Comparison of ENCODE assay signal across 28 cellular contexts in genomic region chr9:228929-229695, GRCh38. TPM values are rescaled to one million over a fixed set of nuclear protein-coding genes. Genes with fewer than 3 reads are reported as not detected.
"Had no signal": no experiment of that assay in that cellular context is flagged by ENCODE, and none has a peak within 500 bp of the region (broad histone marks: within the 10 kb centered on the region; RNA-seq: fewer than 3 reads in every experiment).

No MANE protein-coding gene starts in this region.

- H3K9me3 ChIP-seq: right lobe of liver, suprapubic skin had no signal

- H3K4me1 ChIP-seq: right lobe of liver, suprapubic skin, tibial artery had no signal

- H3K4me3 ChIP-seq: right lobe of liver, suprapubic skin, tibial artery, upper lobe of right lung had no signal

- FAIRE-seq: endothelial cell of umbilical vein, keratinocyte, TTC549 had no signal

- H3K4me3 Mint-ChIP-seq: activated naive CD4-positive, alpha-beta T cell treated with anti-CD3 and anti-CD28 coated beads, Interleukin-2, amount 10 ng/mL, durations not matched to agents 7 days and 5 days; activated T-helper 1 cell treated with anti-CD3 and anti-CD28 coated beads, Interleukin-12 subunit alpha, Interleukin-12 subunit beta, Interleukin-2, Interleukin-4 antibody, amounts not matched to agents 30 ng/mL and 10 ng/mL and 1 ng/mL, durations not matched to agents 14 hours and 24 hours and 36 hours; effector memory CD8-positive, alpha-beta T cell; nephron; stimulated activated memory B cell treated with anti-CD40 and anti-IgM and Interleukin-4, amounts not matched to agents 10 μg/mL and 1 μg/mL and 100 μg/mL, for 72 hours had no signal

- DNase-seq: activated CD4-positive, alpha-beta T cell treated with anti-CD3 and anti-CD28 coated beads, Interleukin-2, amount 50 U/mL, for 4 hours; activated CD4-positive, CD25-positive, alpha-beta regulatory T cell treated with anti-CD3 and anti-CD28 coated beads, Interleukin-2, amount 50 U/mL, for 72 hours; activated gamma-delta T cell; activated naive CD4-positive, alpha-beta T cell treated with anti-CD3 and anti-CD28 coated beads, Interleukin-2, amount 10 ng/mL, durations not matched to agents 7 days and 5 days; activated T-cell treated with anti-CD3 and anti-CD28 coated beads, Interleukin-2, amount 50 U/mL, for 1 hour; amygdala; caudate nucleus; cortex of kidney; effector memory CD8-positive, alpha-beta T cell; head of caudate nucleus; hippocampal formation; left cardiac atrium; left ventricle myocardium superior; right lobe of liver; stimulated activated CD4-positive, alpha-beta T cell treated with anti-CD3 and anti-CD28 coated beads, Interleukin-12 subunit alpha, Interleukin-12 subunit beta, amount 100 ng/mL, for 4 hours; stimulated activated CD4-positive, alpha-beta T cell treated with anti-CD3 and anti-CD28 coated beads, Interleukin-4, amount 100 ng/mL, for 1 hour; tibial artery; upper lobe of right lung had no signal

- H3K36me3 ChIP-seq: right lobe of liver, suprapubic skin, tibial artery, upper lobe of right lung had no signal

- H3K9me3 Mint-ChIP-seq: effector memory CD8-positive, alpha-beta T cell; stimulated activated memory B cell treated with anti-CD40 and anti-IgM and Interleukin-4, amounts not matched to agents 10 μg/mL and 1 μg/mL and 100 μg/mL, for 72 hours had no signal

- H3K27me3 Mint-ChIP-seq: effector memory CD8-positive, alpha-beta T cell; progenitor cell of endocrine pancreas; stimulated activated memory B cell treated with anti-CD40 and anti-IgM and Interleukin-4, amounts not matched to agents 10 μg/mL and 1 μg/mL and 100 μg/mL, for 72 hours had no signal

- H3K27ac ChIP-seq: right lobe of liver, suprapubic skin, tibial artery, upper lobe of right lung had no signal

- ATAC-seq: effector memory CD8-positive, alpha-beta T cell; left cardiac atrium; left ventricle myocardium superior; right lobe of liver; stimulated activated memory B cell treated with anti-CD40 and anti-IgM and Interleukin-4, amounts not matched to agents 10 μg/mL and 1 μg/mL and 100 μg/mL, for 72 hours; upper lobe of right lung had no signal

- H3K27me3 ChIP-seq: right lobe of liver, suprapubic skin, tibial artery, upper lobe of right lung had no signal

- H3K27ac Mint-ChIP-seq: activated naive CD4-positive, alpha-beta T cell treated with anti-CD3 and anti-CD28 coated beads, Interleukin-2, amount 10 ng/mL, durations not matched to agents 7 days and 5 days; activated T-helper 1 cell treated with anti-CD3 and anti-CD28 coated beads, Interleukin-12 subunit alpha, Interleukin-12 subunit beta, Interleukin-2, Interleukin-4 antibody, amounts not matched to agents 30 ng/mL and 10 ng/mL and 1 ng/mL, durations not matched to agents 14 hours and 24 hours and 36 hours; effector memory CD8-positive, alpha-beta T cell; nephron; progenitor cell of endocrine pancreas; stimulated activated memory B cell treated with anti-CD40 and anti-IgM and Interleukin-4, amounts not matched to agents 10 μg/mL and 1 μg/mL and 100 μg/mL, for 72 hours had no signal

RNA-seq across cellular contexts. Expression of gene DOCK8, which starts 14.4 kb away (rescaled TPM):
- total RNA-seq: osteocyte had no signal
- polyA plus RNA-seq: fibroblast of lung had no signal
